Comparison of ENCODE assay signal across 23 cellular contexts in genomic region chr14:64953661-64954060, GRCh38. TPM values are rescaled to one million over a fixed set of nuclear protein-coding genes. Genes with fewer than 3 reads are reported as not detected.
"Had no signal": no experiment of that assay in that cellular context is flagged by ENCODE, and none has a peak within 500 bp of the region (broad histone marks: within the 10 kb centered on the region; RNA-seq: fewer than 3 reads in every experiment).

No MANE protein-coding gene starts in this region.

- H3K27ac ChIP-seq: prostate gland, testis, upper lobe of left lung had no signal

- H3K27me3 ChIP-seq: adrenal gland, testis, upper lobe of left lung had no signal

- H3K27ac Mint-ChIP-seq: activated CD4-positive, alpha-beta T cell treated with anti-CD3 and anti-CD28 coated beads, Interleukin-2, amount 10 ng/mL, durations not matched to agents 7 days and 5 days had no signal

- H3K9me3 Mint-ChIP-seq: activated CD4-positive, alpha-beta T cell treated with anti-CD3 and anti-CD28 coated beads, Interleukin-2, amount 10 ng/mL, durations not matched to agents 7 days and 5 days; activated naive CD4-positive, alpha-beta T cell treated with anti-CD3 and anti-CD28 coated beads, Interleukin-2, amount 50 U/mL, for 72 hours; activated T-cell treated with anti-CD3 and anti-CD28 coated beads, Interleukin-2, amount 50 U/mL, for 4 hours; stimulated activated naive CD8-positive, alpha-beta T cell treated with anti-CD3 and anti-CD28 coated beads, Interleukin-15, amount 100 ng/mL, for 72 hours had no signal

- H3K4me3 ChIP-seq: adrenal gland, coronary artery, left ventricle myocardium inferior, prostate gland, testis, upper lobe of left lung had no signal

- H3K36me3 ChIP-seq: adrenal gland had no signal

- DNase-seq: activated CD4-positive, alpha-beta T cell treated with anti-CD3 and anti-CD28 coated beads, Interleukin-2, amount 10 ng/mL, durations not matched to agents 7 days and 5 days; activated CD8-positive, alpha-beta memory T cell treated with anti-CD3 and anti-CD28 coated beads, Interleukin-2, amount 50 U/mL, for 4 hours; activated T-cell treated with anti-CD3 and anti-CD28 coated beads, Interleukin-2, amount 50 U/mL, for 4 hours; foreskin melanocyte; left ventricle myocardium inferior; mammary epithelial cell; right cardiac atrium; small intestine; stimulated activated CD4-positive, alpha-beta T cell treated with anti-CD3 and anti-CD28 coated beads, Interleukin-4, amount 100 ng/mL, for 1 hour; stimulated activated naive CD8-positive, alpha-beta T cell treated with anti-CD3 and anti-CD28 coated beads, Interleukin-15, amount 100 ng/mL, for 72 hours; T1000; testis; upper lobe of left lung had no signal

- H3K4me1 ChIP-seq: adrenal gland, prostate gland, testis, upper lobe of left lung had no signal

- FAIRE-seq: endometrium, keratinocyte, small intestine had no signal

- H3K27me3 Mint-ChIP-seq: activated CD4-positive, alpha-beta T cell treated with anti-CD3 and anti-CD28 coated beads, Interleukin-2, amount 10 ng/mL, durations not matched to agents 7 days and 5 days; stimulated activated naive CD8-positive, alpha-beta T cell treated with anti-CD3 and anti-CD28 coated beads, Interleukin-15, amount 100 ng/mL, for 72 hours had no signal

- ATAC-seq: right cardiac atrium had no signal

- H3K36me3 Mint-ChIP-seq: activated naive CD4-positive, alpha-beta T cell treated with anti-CD3 and anti-CD28 coated beads, Interleukin-2, amount 50 U/mL, for 72 hours had no signal

- H3K4me3 Mint-ChIP-seq: activated CD4-positive, alpha-beta T cell treated with anti-CD3 and anti-CD28 coated beads, Interleukin-2, amount 10 ng/mL, durations not matched to agents 7 days and 5 days; activated T-cell treated with anti-CD3 and anti-CD28 coated beads, Interleukin-2, amount 50 U/mL, for 4 hours; stimulated activated naive CD8-positive, alpha-beta T cell treated with anti-CD3 and anti-CD28 coated beads, Interleukin-15, amount 100 ng/mL, for 72 hours had no signal

- H3K9me3 ChIP-seq: adrenal gland, left ventricle myocardium inferior, prostate gland, testis, upper lobe of left lung had no signal

RNA-seq across cellular contexts. Expression of gene GPX2, which starts 11.1 kb away (rescaled TPM):
- total RNA-seq: activated CD4-positive, alpha-beta T cell treated with anti-CD3 and anti-CD28 coated beads, Interleukin-2, amount 10 ng/mL, durations not matched to agents 7 days and 5 days; activated naive CD4-positive, alpha-beta T cell treated with anti-CD3 and anti-CD28 coated beads, Interleukin-2, amount 50 U/mL, for 72 hours; left ventricle myocardium inferior; mononuclear cell; occipital lobe; right cardiac atrium; T-helper 1 cell treated with Interleukin-12 subunit alpha and Interleukin-12 subunit beta and Interleukin-4 antibody, amounts not matched to agents 30 ng/mL and 1 ng/mL, for 36 hours had no signal
- polyA plus RNA-seq: neural cell had no signal
